ENCODE assay signal across 17 cellular contexts in genomic region chr14:92584221-92584620, GRCh38.
DNase-seq lines count a peak whose midpoint lies in the region; ATAC-seq, FAIRE-seq and TF ChIP-seq lines count a peak whose summit lies in the region.
"Had no signal": no experiment of that assay in that cellular context is flagged by ENCODE, and none has a peak within 500 bp of the region (broad histone marks: within the 10 kb centered on the region; RNA-seq: fewer than 3 reads in every experiment).

No MANE protein-coding gene starts in this region.

- no peak overlapping the region for H3K4me2 ChIP-seq in HepG2 (ENCODE audit: low read depth, low read length)
- no peak overlapping the region for H3K4me2 ChIP-seq in mesenchymal stem cell (ENCODE audit: low read length, poor library complexity, severe bottlenecking)
- H3K4me2 ChIP-seq: smooth muscle cell had no signal

- BruUV-seq in HepG2 (replicated peaks; lab: Mats Ljungman, UMichigan): no TSS peak

- peaks cover 3 to 4% of the 10 kb centered on the region in 2 experiments; a peak in 1 of 5 replicates for H3K36me3 ChIP-seq in HepG2 (replicated peaks in 1 of 2; ENCODE audit: control insufficient read depth in 1 of 2, insufficient read depth in 2 of 2, low read length in 2 of 2)
- peaks cover 0 to 6% (median 0%) of the 10 kb centered on the region in 4 donors for H3K36me3 ChIP-seq in right lobe of liver
- peaks cover 38 to 66% of the 10 kb centered on the region in 2 experiments for H3K36me3 ChIP-seq in mesenchymal stem cell (ENCODE audit: control insufficient read depth in 1 of 2, insufficient read depth in 2 of 2, low read depth in 1 of 2, low read length in 2 of 2)
- peaks cover 7 to 34% (median 17%) of the 10 kb centered on the region in 4 donors for H3K36me3 ChIP-seq in esophagus muscularis mucosa

- H4K20me1 ChIP-seq in HepG2 (ENCODE audit: insufficient read depth, low read length): no peaks in the 10 kb centered on the region

- in situ Hi-C loops in HepG2 (cut with HindIII; ENCODE audit: extremely low pct_ligation_motif_present, low pct_unique_long_range_greater_than_20kb): no loop called here

- peak overlapping the region; percentile 24 for H3K4me3 Mint-ChIP-seq in activated B cell treated with CpG ODN at 0.5 μM for 24 hours
- H3K4me3 Mint-ChIP-seq in activated T-helper 17 cell treated with anti-CD3 and anti-CD28 coated beads, Interleukin-2, amount 50 U/mL, for 72 hours: no peak overlapping the region

- no peak for DNase-seq in HepG2 (ENCODE audit: low spot score)
- no peak for DNase-seq in right lobe of liver
- no peak for DNase-seq in activated B cell treated with CpG ODN at 0.5 μM for 24 hours
- DNase-seq in mesenchymal stem cell: no peak
- no peak for DNase-seq in T-helper 9 cell
- DNase-seq in esophagus muscularis mucosa (ENCODE audit: extremely low spot score): no peak
- DNase-seq in NCI-H82 (lab: John Stamatoyannopoulos, UW): no peak
- DNase-seq: COR-L47; effector CD8-positive, alpha-beta T cell; NCI-H2107; NCI-H510A treated with DMSO at 0.1 percent for 48 hours; stimulated activated CD4-positive, alpha-beta T cell treated with anti-CD3 and anti-CD28 coated beads, Interleukin-4, amount 100 ng/mL, for 4 hours; substantia nigra; T-helper 1 cell had no signal

- H4K8ac ChIP-seq in mesenchymal stem cell (ENCODE audit: low read length): peak overlapping the region; percentile 76

- H3K9me3 Mint-ChIP-seq in activated B cell treated with CpG ODN at 0.5 μM for 24 hours: peaks cover 4% of the 10 kb centered on the region
- peaks cover 3% of the 10 kb centered on the region for H3K9me3 Mint-ChIP-seq in activated T-helper 17 cell treated with anti-CD3 and anti-CD28 coated beads, Interleukin-2, amount 50 U/mL, for 72 hours

- H3K79me2 ChIP-seq in HepG2 (ENCODE audit: insufficient read depth, low read length): no peaks in the 10 kb centered on the region

- WGBS in HepG2 (ENCODE audit: low lambda C conversion rate): 100% methylated on average over 2 of the region's 3 CpGs
- 94% methylated on average over 2 of the region's 3 CpGs for WGBS in right lobe of liver (ENCODE audit: insufficient coverage, low coverage, low lambda C conversion rate, missing lambda C conversion rate)
- WGBS in mesenchymal stem cell: 98% methylated on average over 3 of the region's 3 CpGs
- WGBS in esophagus muscularis mucosa: 94% methylated on average over 2 of the region's 3 CpGs

- intact Hi-C loops in HepG2 (cut with micrococcal nuclease; ENCODE audit: unreplicated experiment): no loop called here
- intact Hi-C loops in right lobe of liver (cut with DNase I): no loop called here
- intact Hi-C loops in activated B cell treated with CpG ODN at 0.5 μM for 24 hours (cut with micrococcal nuclease): no loop called here
- intact Hi-C loops in esophagus muscularis mucosa (cut with DNase I): no loop called here

- H3K36me3 Mint-ChIP-seq in activated B cell treated with CpG ODN at 0.5 μM for 24 hours (ENCODE audit: low read depth): peaks cover 15% of the 10 kb centered on the region
- H3K36me3 Mint-ChIP-seq in activated T-helper 17 cell treated with anti-CD3 and anti-CD28 coated beads, Interleukin-2, amount 50 U/mL, for 72 hours (ENCODE audit: low read depth): no peaks in the 10 kb centered on the region

- H2BK12ac ChIP-seq in mesenchymal stem cell (ENCODE audit: low read length in 2 of 2): peak overlapping the region; percentile 69 to 89

- H2BK120ac ChIP-seq in mesenchymal stem cell (ENCODE audit: low read depth, low read length): no peak overlapping the region

- CTCF ChIA-PET in HepG2 (lab: Yijun Ruan, JAX; ENCODE audit: low intra/inter-chr PET ratio, low total read pairs) (no interaction called here), activated B cell treated with CpG ODN at 0.5 μM for 24 hours (lab: Charles Lee) (interaction anchor here (1.1 to 2.4 kb wide), 2 partner anchors 29 to 102 kb away, joined by 3 to 9 read pairs; no protein-coding TSS in a partner anchor)

- TF ChIP-seq RAD21 in HepG2 (CRISPR knock-in tag; IDR thresholded peaks at IDR 0.05): no peak

- H3K14ac ChIP-seq in mesenchymal stem cell (ENCODE audit: low read length in 2 of 2): peak overlapping the region in 1 of 2 experiments; percentile 82

- H3K4me3 ChIP-seq in HepG2 (replicated peaks in 1 of 3; ENCODE audit: insufficient read depth in 1 of 3, low read depth in 2 of 3, low read length in 3 of 3) (no peak overlapping the region), right lobe of liver (no peak overlapping the region), mesenchymal stem cell (ENCODE audit: insufficient read depth in 1 of 2, low read depth in 1 of 2, low read length in 2 of 2) (no peak overlapping the region), esophagus muscularis mucosa (no peak overlapping the region)
- H3K4me3 ChIP-seq: smooth muscle cell had no signal

- no peak overlapping the region for H3K27ac Mint-ChIP-seq in activated B cell treated with CpG ODN at 0.5 μM for 24 hours
- H3K27ac Mint-ChIP-seq in activated T-helper 17 cell treated with anti-CD3 and anti-CD28 coated beads, Interleukin-2, amount 50 U/mL, for 72 hours: no peak overlapping the region

- H3K4me1 ChIP-seq in HepG2 (ENCODE audit: insufficient read depth, low read length): no peaks in the 10 kb centered on the region
- no peaks in the 10 kb centered on the region for H3K4me1 ChIP-seq in right lobe of liver
- H3K4me1 ChIP-seq in mesenchymal stem cell (ENCODE audit: control insufficient read depth, insufficient read depth, low read depth, low read length): no peaks in the 10 kb centered on the region
- peaks cover 17 to 36% (median 26%) of the 10 kb centered on the region in 4 donors for H3K4me1 ChIP-seq in esophagus muscularis mucosa

- peaks cover 11% of the 10 kb centered on the region for H3K79me1 ChIP-seq in mesenchymal stem cell (replicated peaks; ENCODE audit: low read length, poor library complexity, severe bottlenecking)

- no peak overlapping the region for H3K23ac ChIP-seq in mesenchymal stem cell (ENCODE audit: low read length in 2 of 2)

- TF ChIP-seq POLR2A in HepG2 (IDR thresholded peaks at IDR 0.05; ENCODE audit: insufficient read depth in 1 of 2, low read depth in 2 of 2, low read length in 2 of 2): no peak
- TF ChIP-seq POLR2A in right lobe of liver (IDR thresholded peaks at IDR 0.05): no peak
- TF ChIP-seq POLR2A in esophagus muscularis mucosa (IDR thresholded peaks at IDR 0.05; ENCODE audit: low read depth): no peak

- peak overlapping the region in 1 of 2 experiments; percentile 4 for H3K4ac ChIP-seq in mesenchymal stem cell (ENCODE audit: low read depth in 1 of 2, low read length in 2 of 2)

- no peak overlapping the region for H2BK5ac ChIP-seq in mesenchymal stem cell (ENCODE audit: low read depth, low read length, poor library complexity, severe bottlenecking)

- peak overlapping the region; percentile 87 for H4K91ac ChIP-seq in mesenchymal stem cell (ENCODE audit: low read length)

- peak overlapping the region in 1 of 2 experiments; percentile 34 for H3K18ac ChIP-seq in mesenchymal stem cell (ENCODE audit: low read depth in 1 of 2, low read length in 2 of 2)

- no peaks in the 10 kb centered on the region for H3K27me3 Mint-ChIP-seq in activated B cell treated with CpG ODN at 0.5 μM for 24 hours
- no peaks in the 10 kb centered on the region for H3K27me3 Mint-ChIP-seq in activated T-helper 17 cell treated with anti-CD3 and anti-CD28 coated beads, Interleukin-2, amount 50 U/mL, for 72 hours

- ATAC-seq in HepG2 (no peak), right lobe of liver (no peak), activated B cell treated with CpG ODN at 0.5 μM for 24 hours (ENCODE audit: low read depth) (no peak)
- no peak for ATAC-seq in activated T-helper 17 cell treated with anti-CD3 and anti-CD28 coated beads, Interleukin-2, amount 50 U/mL, for 72 hours (replicated peaks)

- H2AFZ ChIP-seq in HepG2 (ENCODE audit: low read length) (no peak overlapping the region), mesenchymal stem cell (ENCODE audit: low read depth, low read length) (no peak overlapping the region)

- H3K27me3 ChIP-seq in HepG2 (ENCODE audit: control insufficient read depth in 1 of 2, insufficient read depth in 2 of 2, low read length in 2 of 2): no peaks in the 10 kb centered on the region
- no peaks in the 10 kb centered on the region for H3K27me3 ChIP-seq in right lobe of liver
- H3K27me3 ChIP-seq in mesenchymal stem cell (ENCODE audit: control insufficient read depth in 1 of 2, insufficient read depth in 1 of 2, low read length in 2 of 2): no peaks in the 10 kb centered on the region
- H3K27me3 ChIP-seq in esophagus muscularis mucosa: no peaks in the 10 kb centered on the region

- H2AK5ac ChIP-seq in mesenchymal stem cell (ENCODE audit: low read length, severe bottlenecking): no peak overlapping the region

- no peaks in the 10 kb centered on the region for H3K9me3 ChIP-seq in HepG2 (ENCODE audit: low read length)
- H3K9me3 ChIP-seq in right lobe of liver: no peaks in the 10 kb centered on the region
- H3K9me3 ChIP-seq in mesenchymal stem cell (ENCODE audit: control insufficient read depth, low read length): no peaks in the 10 kb centered on the region
- no peaks in the 10 kb centered on the region for H3K9me3 ChIP-seq in esophagus muscularis mucosa

- POLR2A ChIA-PET in HepG2 (lab: Yijun Ruan, JAX): no interaction called here
- POLR2A ChIA-PET in activated B cell treated with CpG ODN at 0.5 μM for 24 hours (lab: Charles Lee): no interaction called here

- H3K9ac ChIP-seq in HepG2 (ENCODE audit: insufficient read depth, low read depth, low read length) (no peak overlapping the region), mesenchymal stem cell (ENCODE audit: low read length) (no peak overlapping the region)

- H2BK15ac ChIP-seq in mesenchymal stem cell (ENCODE audit: low read depth, poor library complexity, severe bottlenecking): no peak overlapping the region

- no peak for TF ChIP-seq CTCF in HepG2 (CRISPR knock-in tag; IDR thresholded peaks at IDR 0.05)
- TF ChIP-seq CTCF in right lobe of liver (IDR thresholded peaks at IDR 0.05): no peak
- no peak for TF ChIP-seq CTCF in activated B cell treated with CpG ODN at 0.5 μM for 24 hours (IDR thresholded peaks at IDR 0.05)
- no peak for TF ChIP-seq CTCF in esophagus muscularis mucosa (IDR thresholded peaks at IDR 0.05)

- peaks cover 76% of the 10 kb centered on the region for H3K4me1 Mint-ChIP-seq in activated B cell treated with CpG ODN at 0.5 μM for 24 hours
- H3K4me1 Mint-ChIP-seq in activated T-helper 17 cell treated with anti-CD3 and anti-CD28 coated beads, Interleukin-2, amount 50 U/mL, for 72 hours: peaks cover 44% of the 10 kb centered on the region

- no peak for FAIRE-seq in HepG2 (lab: Jason Lieb, UNC)
- FAIRE-seq: astrocyte had no signal

- TF ChIP-seq EP300 in HepG2 (IDR thresholded peaks at IDR 0.05; ENCODE audit: low read depth in 2 of 2, low read length in 2 of 2): no peak
- TF ChIP-seq EP300 in HepG2 (CRISPR knock-in tag; IDR thresholded peaks at IDR 0.05; ENCODE audit: borderline replicate concordance): no peak
- no peak for TF ChIP-seq EP300 in esophagus muscularis mucosa (IDR thresholded peaks at IDR 0.05)

- H3K27ac ChIP-seq in HepG2 (ENCODE audit: extremely low read length, insufficient read depth, low read length) (no peak overlapping the region), right lobe of liver (no peak overlapping the region), mesenchymal stem cell (ENCODE audit: low read length, poor library complexity, severe bottlenecking) (no peak overlapping the region), esophagus muscularis mucosa (replicated peaks in 1 of 4) (no peak overlapping the region)

TF ChIP-seq in HepG2, 621 proteins besides CTCF, POLR2A, EP300 and RAD21 (continues in another document):
- TF ChIP-seq KLF11 (CRISPR knock-in tag; IDR thresholded peaks at IDR 0.05): no peak
